ENCODE assay signal across 13 cellular contexts in the genomic region with DNA sequence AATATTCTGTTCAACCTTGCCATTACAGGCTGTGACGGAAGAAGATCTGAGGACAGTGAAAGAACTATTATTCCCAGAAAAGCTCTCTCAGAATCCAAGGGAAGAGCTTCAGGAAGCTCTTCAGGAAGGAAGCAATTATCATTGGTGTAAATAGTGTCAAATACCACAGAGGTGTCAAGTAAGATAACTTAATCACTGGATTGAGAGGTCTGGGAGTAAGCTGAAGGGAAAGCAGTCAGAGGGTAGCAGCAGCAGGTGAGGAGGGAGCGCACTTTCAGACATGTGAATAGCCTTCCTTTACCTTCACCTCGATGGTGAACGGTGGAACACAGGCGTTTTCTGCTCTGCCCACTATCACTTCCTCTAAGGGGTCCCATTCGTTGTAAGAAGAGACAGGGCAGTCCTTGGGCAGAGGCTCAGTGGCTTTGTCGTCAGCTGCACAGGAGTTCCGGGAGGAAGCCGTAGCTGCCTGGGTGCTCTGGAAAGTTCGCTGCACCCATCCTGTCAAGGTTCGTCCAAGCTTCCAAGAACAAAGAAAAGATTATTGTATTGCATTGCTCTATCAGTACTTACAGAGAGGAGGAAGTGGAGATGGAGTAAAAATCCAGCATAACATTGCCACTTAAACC. TPM values are rescaled to one million over a fixed set of nuclear protein-coding genes. Genes with fewer than 3 reads are reported as not detected.
DNase-seq lines count a peak whose midpoint lies in the region; ATAC-seq and TF ChIP-seq lines count a peak whose summit lies in the region.
"Had no signal": no experiment of that assay in that cellular context is flagged by ENCODE, and none has a peak within 500 bp of the region (broad histone marks: within the 10 kb centered on the region; RNA-seq: fewer than 3 reads in every experiment).

No MANE protein-coding gene starts in this region.

- intact Hi-C loops in CD8-positive, alpha-beta T cell (cut with DNase I, micrococcal nuclease) = no loop called here
- intact Hi-C loops in activated B cell treated with CpG ODN at 0.5 μM for 24 hours (cut with micrococcal nuclease) (no loop called here), left colon (cut with DNase I, micrococcal nuclease) (no loop called here), aorta (cut with DNase I) (loop anchor here in 1 of 2 donors (5.0 kb wide), 1 partner anchor 179 kb away; no protein-coding TSS in a partner anchor)

- H3K56ac ChIP-seq in H9 (ENCODE audit: insufficient read length, low read depth, low read length) = no peak overlapping the region

- no peak for ATAC-seq in CD8-positive, alpha-beta T cell
- no peak for ATAC-seq in activated B cell treated with CpG ODN at 0.5 μM for 24 hours (ENCODE audit: low read depth)
- ATAC-seq in left colon = peak; percentile 19
- no peak for ATAC-seq in aorta (ENCODE audit: low FRiP score)
- ATAC-seq: K562 had no signal

- H3K23ac ChIP-seq in H9 (ENCODE audit: insufficient read length, low read depth, low read length) = no peak overlapping the region

- no peak overlapping the region for H2BK15ac ChIP-seq in H9 (ENCODE audit: low read depth, low read length)

- no peak overlapping the region for H3K4ac ChIP-seq in H9 (ENCODE audit: low read depth, low read length)

- peaks cover 17% of the 10 kb centered on the region for H3K4me1 ChIP-seq in CD8-positive, alpha-beta T cell (ENCODE audit: insufficient read depth, low read length)
- peaks cover 2% of the 10 kb centered on the region; the same call in 1 of the 2 replicates for H3K4me1 ChIP-seq in H9 (ENCODE audit: insufficient read depth, low read length)
- H3K4me1 ChIP-seq in aorta (ENCODE audit: control insufficient read depth in 1 of 2, insufficient read depth in 2 of 2, low read length in 2 of 2) = no peaks in the 10 kb centered on the region

- no peak for TF ChIP-seq CTCF in CD8-positive, alpha-beta T cell (IDR thresholded peaks at IDR 0.05)
- TF ChIP-seq CTCF in activated B cell treated with CpG ODN at 0.5 μM for 24 hours (IDR thresholded peaks at IDR 0.05) (no peak), H9 (conservative IDR thresholded peaks at IDR 0.05) (no peak), brain microvascular endothelial cell (IDR thresholded peaks at IDR 0.05; ENCODE audit: low read depth, low read length, missing control alignments) (no peak)

- CTCF ChIA-PET in CD8-positive, alpha-beta T cell (lab: Charles Lee) = interaction anchor here (1.6 to 2.9 kb wide), 2 partner anchors 9 to 23 kb away, joined by 4 to 11 read pairs; no protein-coding TSS in a partner anchor
- CTCF ChIA-PET in activated B cell treated with CpG ODN at 0.5 μM for 24 hours (lab: Charles Lee) = interaction anchor here (0.7 to 1.7 kb wide), 3 partner anchors 21 to 23 kb away, joined by 3 to 8 read pairs (median 3); no protein-coding TSS in a partner anchor

- H2BK12ac ChIP-seq in H9 (ENCODE audit: insufficient read length, low read depth, low read length) = no peak overlapping the region

- H3K27ac ChIP-seq in CD8-positive, alpha-beta T cell (ENCODE audit: low read depth, low read length) = no peak overlapping the region
- no peak overlapping the region for H3K27ac ChIP-seq in H9 (ENCODE audit: insufficient read length, low read depth, low read length)
- no peak overlapping the region for H3K27ac ChIP-seq in brain microvascular endothelial cell
- H3K27ac ChIP-seq in aorta (ENCODE audit: low read depth in 1 of 2, low read length in 2 of 2) = no peak overlapping the region

- DNase-seq in CD8-positive, alpha-beta T cell = no peak
- DNase-seq in activated B cell treated with CpG ODN at 0.5 μM for 24 hours = no peak
- no peak for DNase-seq in left colon
- peak; percentile 41 for DNase-seq in putamen (ENCODE audit: low spot score)
- DNase-seq in H9 = no peak
- no peak for DNase-seq in brain microvascular endothelial cell
- no peak for DNase-seq in NCI-H82 treated with DMSO at 0.1 percent for 48 hours (lab: John Stamatoyannopoulos, UW; ENCODE audit: unreplicated experiment)
- no peak for DNase-seq in aorta
- DNase-seq: activated CD8-positive, alpha-beta memory T cell treated with anti-CD3 and anti-CD28 coated beads for 24 hours; DND-41; NCI-H2081 treated with DMSO at 0.1 percent for 48 hours had no signal

- H3K23me2 ChIP-seq in H9 (ENCODE audit: insufficient read length, low read depth, low read length, poor library complexity, severe bottlenecking) = peaks cover 9% of the 10 kb centered on the region

- no peak overlapping the region for H3K14ac ChIP-seq in H9 (ENCODE audit: insufficient read depth, low read length)

- H4K8ac ChIP-seq in H9 (replicated peaks; ENCODE audit: insufficient read length, low read depth, low read length) = no peak overlapping the region

- H3K27ac Mint-ChIP-seq in CD8-positive, alpha-beta T cell = no peak overlapping the region
- H3K27ac Mint-ChIP-seq in activated B cell treated with CpG ODN at 0.5 μM for 24 hours (no peak overlapping the region), H9 (no peak overlapping the region)

- H3K9me3 Mint-ChIP-seq in CD8-positive, alpha-beta T cell = no peaks in the 10 kb centered on the region
- H3K9me3 Mint-ChIP-seq in activated B cell treated with CpG ODN at 0.5 μM for 24 hours (no peaks in the 10 kb centered on the region), H9 (no peaks in the 10 kb centered on the region)

- H2BK120ac ChIP-seq in H9 (ENCODE audit: low read depth, low read length, poor library complexity, severe bottlenecking) = no peak overlapping the region

- no peaks in the 10 kb centered on the region for H3K9me3 ChIP-seq in CD8-positive, alpha-beta T cell (ENCODE audit: low read length)
- H3K9me3 ChIP-seq in H9 (ENCODE audit: control insufficient read depth, low read depth, low read length) = no peaks in the 10 kb centered on the region
- H3K9me3 ChIP-seq in aorta (ENCODE audit: control insufficient read depth, low read length) = no peaks in the 10 kb centered on the region

- no peaks in the 10 kb centered on the region for H3K36me3 ChIP-seq in CD8-positive, alpha-beta T cell (ENCODE audit: insufficient read depth, low read length)
- H3K36me3 ChIP-seq in brain microvascular endothelial cell (replicated peaks) (no peaks in the 10 kb centered on the region), aorta (ENCODE audit: control insufficient read depth in 1 of 2, insufficient read depth in 2 of 2, low read length in 1 of 2) (no peaks in the 10 kb centered on the region)

- H3K79me2 ChIP-seq in H9 (ENCODE audit: insufficient read depth, low read length) = no peaks in the 10 kb centered on the region

- POLR2A ChIA-PET in CD8-positive, alpha-beta T cell (lab: Charles Lee) = no interaction called here
- POLR2A ChIA-PET in activated B cell treated with CpG ODN at 0.5 μM for 24 hours (lab: Charles Lee) = interaction anchor here (2.5 kb wide), 1 partner anchor 26 kb away, joined by 19 read pairs; a partner anchor contains a TSS

- peak overlapping the region; percentile 40 for H3K4me3 Mint-ChIP-seq in CD8-positive, alpha-beta T cell
- peak overlapping the region; percentile 57 for H3K4me3 Mint-ChIP-seq in activated B cell treated with CpG ODN at 0.5 μM for 24 hours
- H3K4me3 Mint-ChIP-seq in H9 = peak overlapping the region in 1 of 2 experiments; percentile 96; a peak in 1 of 5 replicates

- no peak overlapping the region for H4K5ac ChIP-seq in H9 (ENCODE audit: insufficient read length, low read depth, low read length)

- no peaks in the 10 kb centered on the region for H3K36me3 Mint-ChIP-seq in CD8-positive, alpha-beta T cell
- H3K36me3 Mint-ChIP-seq in activated B cell treated with CpG ODN at 0.5 μM for 24 hours (ENCODE audit: low read depth) (peaks cover 18% of the 10 kb centered on the region), H9 (ENCODE audit: insufficient read depth in 1 of 3, low read depth in 3 of 3) (peaks cover 0 to 9% (median 0%) of the 10 kb centered on the region in 3 experiments; a peak in 3 of 7 replicates)

- no peaks in the 10 kb centered on the region for H3K79me1 ChIP-seq in H9 (ENCODE audit: insufficient read depth, low read depth, low read length, poor library complexity, severe bottlenecking)

- no peak overlapping the region for H3T11ph ChIP-seq in H9 (ENCODE audit: low read length)

- no peak overlapping the region for H3K4me3 ChIP-seq in CD8-positive, alpha-beta T cell (ENCODE audit: low read depth, low read length)
- H3K4me3 ChIP-seq in brain microvascular endothelial cell (ENCODE audit: low read depth, low read length) (no peak overlapping the region), aorta (ENCODE audit: low read length in 2 of 2) (no peak overlapping the region)
- H3K4me3 ChIP-seq: K562, lung had no signal

- H3K27me3 ChIP-seq in CD8-positive, alpha-beta T cell (ENCODE audit: insufficient read depth, low read length) = peaks cover 5% of the 10 kb centered on the region
- H3K27me3 ChIP-seq in H9 (ENCODE audit: insufficient read depth, low read length) = peaks cover 17% of the 10 kb centered on the region; the same call in 1 of the 2 replicates
- peaks cover 35% of the 10 kb centered on the region for H3K27me3 ChIP-seq in brain microvascular endothelial cell (replicated peaks)
- no peaks in the 10 kb centered on the region for H3K27me3 ChIP-seq in aorta (ENCODE audit: control insufficient read depth in 1 of 2, insufficient read depth in 2 of 2, low read length in 1 of 2)

- H2BK20ac ChIP-seq in H9 (ENCODE audit: low read depth, low read length, poor library complexity, severe bottlenecking) = no peak overlapping the region

- no peak overlapping the region for H2AFZ ChIP-seq in H9 (ENCODE audit: low read length)

- H3K18ac ChIP-seq in H9 (ENCODE audit: insufficient read length, low read depth, low read length) = no peak overlapping the region

- no peaks in the 10 kb centered on the region for H4K20me1 ChIP-seq in H9 (ENCODE audit: control insufficient read depth, insufficient read depth, insufficient read length)

- no CpG with 5 or more reads among the region's 11 CpGs for WGBS in H9 (ENCODE audit: extremely low coverage, insufficient read length, low lambda C conversion rate)
- WGBS in aorta, 2 donors = 74 to 76% methylated on average over 11 of the region's 11 CpGs

- in situ Hi-C loops in brain microvascular endothelial cell (cut with HindIII; ENCODE audit: low pct_ligation_motif_present, low sequenced_read_pairs) = no loop called here

- peaks cover 23% of the 10 kb centered on the region for H3K4me1 Mint-ChIP-seq in CD8-positive, alpha-beta T cell (ENCODE audit: low read depth)
- H3K4me1 Mint-ChIP-seq in activated B cell treated with CpG ODN at 0.5 μM for 24 hours (peaks cover 30% of the 10 kb centered on the region), H9 (peaks cover 19 to 23% of the 10 kb centered on the region in 2 experiments)

- no peak overlapping the region for H4K91ac ChIP-seq in H9 (ENCODE audit: insufficient read length, low read depth, low read length)

- no peak overlapping the region for H2AK5ac ChIP-seq in H9 (ENCODE audit: insufficient read length, low read length)

- no peak overlapping the region for H2BK5ac ChIP-seq in H9 (ENCODE audit: insufficient read length, low read length)

- no peak overlapping the region for H3K9ac ChIP-seq in H9 (ENCODE audit: extremely low read depth, insufficient read length, low read length)

- no peak overlapping the region for H3K4me2 ChIP-seq in H9 (ENCODE audit: insufficient read depth, insufficient read length, low read length)

- H3K27me3 Mint-ChIP-seq in CD8-positive, alpha-beta T cell (ENCODE audit: low read depth) = peaks cover 42% of the 10 kb centered on the region
- H3K27me3 Mint-ChIP-seq in activated B cell treated with CpG ODN at 0.5 μM for 24 hours (peaks cover 2% of the 10 kb centered on the region), H9 (ENCODE audit: low read depth) (peaks cover 67% of the 10 kb centered on the region)

RNA-seq across cellular contexts. Expression of a gene that starts 1.9 kb away (rescaled TPM):
- under 1 TPM; 0.44 to 0.87 TPM for total RNA-seq in CD8-positive, alpha-beta T cell
- total RNA-seq in activated B cell treated with CpG ODN at 0.5 μM for 24 hours = 12.6 and 15.7 TPM in 2 replicates
- 10 to 100 TPM in 1 of 2 donors, 1 to 10 TPM in 1; 3.5 to 12.0 TPM for total RNA-seq in left colon
- total RNA-seq in H9 (2021) = 9.0 and 10.7 TPM in 2 replicates
- total RNA-seq in aorta = 10 to 100 TPM; 27.8 to 31.9 TPM
- 10 to 100 TPM in 1 of 2 donors, 1 to 10 TPM in 1; 6.9 to 74.6 TPM for polyA plus RNA-seq in aorta
